ENCODE assay signal across 11 cellular contexts in the genomic region with DNA sequence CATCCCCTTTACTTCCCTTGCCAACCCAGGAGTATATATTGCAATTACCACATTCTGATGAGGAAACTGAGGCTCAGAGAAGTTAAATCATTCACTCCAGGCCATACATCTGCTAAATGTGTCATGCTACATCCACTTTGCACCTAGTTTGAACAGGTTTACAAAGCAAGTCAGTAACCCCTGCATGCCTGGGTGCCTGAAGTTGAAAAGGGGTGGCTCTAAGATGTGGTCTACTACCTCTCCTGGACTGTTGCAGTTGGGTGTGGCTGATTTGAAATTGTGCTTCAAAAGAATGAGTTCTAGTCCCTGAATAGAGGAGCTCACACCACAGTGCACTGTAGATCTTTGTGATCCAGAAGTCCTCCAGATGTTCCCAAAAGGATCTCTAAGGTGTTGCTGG. TPM values are rescaled to one million over a fixed set of nuclear protein-coding genes. Genes with fewer than 3 reads are reported as not detected.
A peak's percentile ranks its signal among the peaks of the same experiment; 100 is the strongest.
DNase-seq lines count a peak whose midpoint lies in the region; ATAC-seq lines count a peak whose summit lies in the region.
"Had no signal": no experiment of that assay in that cellular context is flagged by ENCODE, and none has a peak within 500 bp of the region (broad histone marks: within the 10 kb centered on the region; RNA-seq: fewer than 3 reads in every experiment).

No MANE protein-coding gene starts in this region.

- ATAC-seq in activated CD4-positive, alpha-beta T cell treated with anti-CD3 and anti-CD28 coated beads for 36 hours = no peak
- ATAC-seq in stimulated activated naive CD8-positive, alpha-beta T cell treated with anti-CD3 and anti-CD28 coated beads, Interleukin-15, amount 100 ng/mL, for 72 hours = peak; percentile 26
- ATAC-seq in HG03432 (IDR thresholded peaks at IDR 0.05; ENCODE audit: unreplicated experiment) = no peak

- no peak for DNase-seq in activated CD4-positive, alpha-beta T cell treated with anti-CD3 and anti-CD28 coated beads for 36 hours
- no peak for DNase-seq in activated CD4-positive, alpha-beta T cell treated with anti-CD3 and anti-CD28 coated beads for 4 hours
- peak; percentile 53 for DNase-seq in SW480 (ENCODE audit: low spot score)
- DNase-seq in immature natural killer cell = no peak
- no peak for DNase-seq in stimulated activated naive CD8-positive, alpha-beta T cell treated with anti-CD3 and anti-CD28 coated beads, Interleukin-15, amount 100 ng/mL, for 72 hours
- no peak for DNase-seq in activated gamma-delta T cell treated with Interleukin-2 at 50 U/mL for 16 hours
- DNase-seq in COR-L47 (lab: John Stamatoyannopoulos, UW) = no peak
- DNase-seq: 8988T, HCEC 1CT, T1000 had no signal

- H3K36me3 Mint-ChIP-seq in activated CD4-positive, alpha-beta T cell treated with anti-CD3 and anti-CD28 coated beads for 36 hours (ENCODE audit: low read depth) = peaks cover 9% of the 10 kb centered on the region
- peaks cover 5 to 6% (median 5%) of the 10 kb centered on the region in 3 donors for H3K36me3 Mint-ChIP-seq in immature natural killer cell

- peaks cover 2% of the 10 kb centered on the region for H3K9me3 Mint-ChIP-seq in activated CD4-positive, alpha-beta T cell treated with anti-CD3 and anti-CD28 coated beads for 36 hours (ENCODE audit: low read depth)
- H3K9me3 Mint-ChIP-seq in immature natural killer cell = no peaks in the 10 kb centered on the region
- peaks cover 1 to 2% of the 10 kb centered on the region in 2 donors for H3K9me3 Mint-ChIP-seq in stimulated activated naive CD8-positive, alpha-beta T cell treated with anti-CD3 and anti-CD28 coated beads, Interleukin-15, amount 100 ng/mL, for 72 hours

- POLR2A ChIA-PET in activated CD4-positive, alpha-beta T cell treated with anti-CD3 and anti-CD28 coated beads for 36 hours (lab: Charles Lee) = no interaction called here

- CTCF ChIA-PET in activated CD4-positive, alpha-beta T cell treated with anti-CD3 and anti-CD28 coated beads for 36 hours (lab: Charles Lee) = interaction anchor here (0.9 to 2.3 kb wide), 8 partner anchors 10 to 59 kb away, joined by 3 to 15 read pairs (median 6); no protein-coding TSS in a partner anchor

- no peaks in the 10 kb centered on the region for H3K27me3 Mint-ChIP-seq in activated CD4-positive, alpha-beta T cell treated with anti-CD3 and anti-CD28 coated beads for 36 hours
- H3K27me3 Mint-ChIP-seq in immature natural killer cell (ENCODE audit: low read depth in 3 of 3) = peaks cover 2 to 15% (median 13%) of the 10 kb centered on the region in 3 donors
- no peaks in the 10 kb centered on the region for H3K27me3 Mint-ChIP-seq in stimulated activated naive CD8-positive, alpha-beta T cell treated with anti-CD3 and anti-CD28 coated beads, Interleukin-15, amount 100 ng/mL, for 72 hours

- H3K27ac Mint-ChIP-seq in activated CD4-positive, alpha-beta T cell treated with anti-CD3 and anti-CD28 coated beads for 36 hours = peak overlapping the region; percentile 96
- H3K27ac Mint-ChIP-seq in immature natural killer cell = peak overlapping the region; percentile 95 to 100 (median 99)
- H3K27ac Mint-ChIP-seq in stimulated activated naive CD8-positive, alpha-beta T cell treated with anti-CD3 and anti-CD28 coated beads, Interleukin-15, amount 100 ng/mL, for 72 hours = peak overlapping the region in 1 of 2 donors; percentile 91

- peak overlapping the region; percentile 74 for H3K4me3 Mint-ChIP-seq in activated CD4-positive, alpha-beta T cell treated with anti-CD3 and anti-CD28 coated beads for 36 hours
- peak overlapping the region; percentile 85 to 95 (median 87) for H3K4me3 Mint-ChIP-seq in immature natural killer cell
- peak overlapping the region; percentile 72 to 85 for H3K4me3 Mint-ChIP-seq in stimulated activated naive CD8-positive, alpha-beta T cell treated with anti-CD3 and anti-CD28 coated beads, Interleukin-15, amount 100 ng/mL, for 72 hours

- H3K4me1 Mint-ChIP-seq in activated CD4-positive, alpha-beta T cell treated with anti-CD3 and anti-CD28 coated beads for 36 hours = peaks cover 99% of the 10 kb centered on the region
- peaks cover 100% of the 10 kb centered on the region in 2 donors for H3K4me1 Mint-ChIP-seq in immature natural killer cell
- H3K4me1 Mint-ChIP-seq in stimulated activated naive CD8-positive, alpha-beta T cell treated with anti-CD3 and anti-CD28 coated beads, Interleukin-15, amount 100 ng/mL, for 72 hours = peaks cover 98% of the 10 kb centered on the region

- intact Hi-C loops in activated CD4-positive, alpha-beta T cell treated with anti-CD3 and anti-CD28 coated beads for 36 hours (cut with DNase I, micrococcal nuclease) = loop anchor here in 1 of 2 experiments (1.0 to 5.0 kb wide), 4 partner anchors 9 to 40 kb away; partner anchors contain the start of gene FLI1

RNA-seq across cellular contexts. Expression of gene FLI1, which starts 23.7 kb away (rescaled TPM):
- total RNA-seq in activated CD4-positive, alpha-beta T cell treated with anti-CD3 and anti-CD28 coated beads for 36 hours = 10 to 100 TPM; 40.4 to 57.0 TPM
- 100 to 1,000 TPM in 1 of 3 donors, 10 to 100 TPM in 2; 52.2 to 113 (median 61.1) TPM for polyA plus RNA-seq in immature natural killer cell
